ENCODE assay signal across 8 cellular contexts in genomic region chr3:100261481-100261903, GRCh38. TPM values are rescaled to one million over a fixed set of nuclear protein-coding genes. Genes with fewer than 3 reads are reported as not detected.
DNase-seq lines count a peak whose midpoint lies in the region; ATAC-seq and TF ChIP-seq lines count a peak whose summit lies in the region.

No MANE protein-coding gene starts in this region.

- TF ChIP-seq CTCF in foreskin keratinocyte (conservative IDR thresholded peaks at IDR 0.05) = no peak

- H3K9me3 ChIP-seq in T-helper 17 cell (ENCODE audit: control insufficient read depth, low read length, poor library complexity, severe bottlenecking) = no peaks in the 10 kb centered on the region
- H3K9me3 ChIP-seq in skeletal muscle tissue (ENCODE audit: control insufficient read depth in 3 of 3, low read length in 3 of 3) = no peaks in the 10 kb centered on the region

- peak overlapping the region; percentile 84 for H3K27ac ChIP-seq in foreskin keratinocyte
- peak overlapping the region; percentile 98 for H3K27ac ChIP-seq in skeletal muscle tissue (ENCODE audit: low read depth, low read length)

- H3K4me3 ChIP-seq in H7 (ENCODE audit: insufficient read depth, low read depth, low read length) (peak overlapping the region; percentile 96), skeletal muscle tissue (ENCODE audit: low read length in 3 of 3) (peak overlapping the region; percentile 93 to 98 (median 93))

- H3K27me3 Mint-ChIP-seq in T-helper 17 cell = no peaks in the 10 kb centered on the region

- H3K27me3 ChIP-seq in H7 (ENCODE audit: control insufficient read depth, insufficient read depth, low read length) = no peaks in the 10 kb centered on the region
- no peaks in the 10 kb centered on the region for H3K27me3 ChIP-seq in foreskin keratinocyte
- no peaks in the 10 kb centered on the region for H3K27me3 ChIP-seq in skeletal muscle tissue (ENCODE audit: control insufficient read depth in 3 of 3, insufficient read depth in 3 of 3, low read length in 3 of 3)

- DNase-seq in H7 (peak; percentile 10), T-helper 17 cell (no peak), foreskin keratinocyte (no peak), H4 (ENCODE audit: low spot score) (no peak)

- H3K4me1 ChIP-seq in foreskin keratinocyte (peaks cover 26% of the 10 kb centered on the region), skeletal muscle tissue (ENCODE audit: control insufficient read depth in 3 of 3, insufficient read depth in 3 of 3, low read length in 3 of 3) (peaks cover 15 to 49% (median 33%) of the 10 kb centered on the region in 3 donors)

- peak overlapping the region; percentile 97 to 100 (median 100) for H3K9ac ChIP-seq in skeletal muscle tissue (ENCODE audit: low read depth in 1 of 3, low read length in 3 of 3)

- no peak for ATAC-seq in T-helper 17 cell
- no peak for ATAC-seq in foreskin keratinocyte
- ATAC-seq in HG03354 (IDR thresholded peaks at IDR 0.05; ENCODE audit: poor library complexity, severe bottlenecking, unreplicated experiment) = no peak
- ATAC-seq in GM21529 (IDR thresholded peaks at IDR 0.05; ENCODE audit: unreplicated experiment) = no peak
- ATAC-seq in GM21723 (IDR thresholded peaks at IDR 0.05; ENCODE audit: unreplicated experiment) = no peak

- peaks cover 2% of the 10 kb centered on the region for H3K36me3 Mint-ChIP-seq in T-helper 17 cell (ENCODE audit: low read depth)

- peak overlapping the region; percentile 96 for H3K27ac Mint-ChIP-seq in T-helper 17 cell

- H3K4me3 Mint-ChIP-seq in T-helper 17 cell = peak overlapping the region; percentile 91

- no peaks in the 10 kb centered on the region for H3K36me3 ChIP-seq in H7 (replicated peaks; ENCODE audit: control insufficient read depth, insufficient read depth, low read length)
- H3K36me3 ChIP-seq in skeletal muscle tissue (ENCODE audit: control insufficient read depth in 3 of 3, insufficient read depth in 3 of 3, low read length in 3 of 3) = no peaks in the 10 kb centered on the region

- H3K4me1 Mint-ChIP-seq in T-helper 17 cell = peaks cover 39% of the 10 kb centered on the region

RNA-seq across cellular contexts. Expression of gene TBC1D23, which starts 0.7 kb away (rescaled TPM):
- 63.0 and 121 TPM in 2 replicates for total RNA-seq in H7 (2014; rRNA removed; shearing (Covaris generic))
- total RNA-seq in T-helper 17 cell (10 to 100 TPM; 37.4 to 44.2 TPM), foreskin keratinocyte (33.2 and 40.2 TPM in 2 replicates), skeletal muscle tissue (45.9 TPM)
- 17.4 and 17.8 TPM in 2 replicates for polyA plus RNA-seq in foreskin keratinocyte
- 20.4 and 23.3 TPM in 2 replicates for total RNA-seq in H4 (2014; rRNA removed; shearing (Covaris generic))
